In genomic region chr3:124126446-124127017, GRCh38 we compare ENCODE assay signal across 20 cellular contexts.
A peak's percentile ranks its signal among the peaks of the same experiment; 100 is the strongest.
DNase-seq lines count a peak whose midpoint lies in the region; ATAC-seq and TF ChIP-seq lines count a peak whose summit lies in the region.
"Had no signal": no experiment of that assay in that cellular context is flagged by ENCODE, and none has a peak within 500 bp of the region (broad histone marks: within the 10 kb centered on the region; RNA-seq: fewer than 3 reads in every experiment).

No MANE protein-coding gene starts in this region.

- TF ChIP-seq CTCF in SK-N-SH (IDR thresholded peaks at IDR 0.05) (no peak), natural killer cell (IDR thresholded peaks at IDR 0.05) (no peak), lower leg skin (IDR thresholded peaks at IDR 0.05) (no peak), coronary artery (IDR thresholded peaks at IDR 0.05) (no peak)

- H3F3A ChIP-seq in SK-N-SH (replicated peaks; ENCODE audit: insufficient read depth), result no peaks in the 10 kb centered on the region

- H3K36me3 Mint-ChIP-seq in natural killer cell, result no peaks in the 10 kb centered on the region

- no peak overlapping the region for H3K9ac ChIP-seq in SK-N-SH
- H3K9ac ChIP-seq: BLaER1 had no signal

- H3K9me3 ChIP-seq in SK-N-SH, result no peaks in the 10 kb centered on the region
- H3K9me3 ChIP-seq: ascending aorta, BLaER1, tibial nerve had no signal

- no peak overlapping the region for H3K4me2 ChIP-seq in SK-N-SH
- H3K4me2 ChIP-seq: BLaER1 had no signal

- peaks cover 0 to 31% of the 10 kb centered on the region in 2 experiments; a peak in 2 of 4 replicates for H3K4me1 ChIP-seq in SK-N-SH (ENCODE audit: control insufficient read depth in 1 of 2, insufficient read depth in 2 of 2, low read depth in 1 of 2, low read length in 1 of 2)
- H3K4me1 ChIP-seq: tibial nerve had no signal

- H3K4me1 Mint-ChIP-seq in natural killer cell, result no peaks in the 10 kb centered on the region

- no peak for TF ChIP-seq RAD21 in SK-N-SH (IDR thresholded peaks at IDR 0.05; ENCODE audit: low read length)

- no peak for TF ChIP-seq POLR2A in lower leg skin (IDR thresholded peaks at IDR 0.05)

- no peaks in the 10 kb centered on the region for H3K27me3 ChIP-seq in SK-N-SH (ENCODE audit: insufficient read depth)
- H3K27me3 ChIP-seq: ascending aorta, BLaER1, tibial nerve had no signal

- CTCF ChIA-PET in SK-N-SH (lab: Yijun Ruan, JAX), result no interaction called here

- no peaks in the 10 kb centered on the region for H3K36me3 ChIP-seq in SK-N-SH (replicated peaks in 1 of 2; ENCODE audit: control insufficient read depth in 1 of 2, insufficient read depth in 2 of 2, low read length in 1 of 2)
- H3K36me3 ChIP-seq: ascending aorta, BLaER1, cardiac muscle cell, tibial nerve had no signal

- POLR2A ChIA-PET in SK-N-SH (lab: Yijun Ruan, JAX), result no interaction called here

- peak in 1 of 2 experiments; percentile 57; a peak in 1 of 4 replicates for TF ChIP-seq EP300 in SK-N-SH (IDR thresholded peaks at IDR 0.05; ENCODE audit: borderline replicate concordance in 1 of 2, low read depth in 1 of 2, low read length in 1 of 2)

- H2AFZ ChIP-seq in SK-N-SH (ENCODE audit: low read depth), result no peak overlapping the region

- no peaks in the 10 kb centered on the region for H4K20me1 ChIP-seq in SK-N-SH (ENCODE audit: insufficient read depth)
- H4K20me1 ChIP-seq: BLaER1 had no signal

- intact Hi-C loops in natural killer cell (cut with micrococcal nuclease), result no loop called here
- intact Hi-C loops in lower leg skin (cut with DNase I; ENCODE audit: low total_unique reads), result no loop called here

- H3K27ac Mint-ChIP-seq in natural killer cell, result no peak overlapping the region

- no peak overlapping the region for H3K4me3 Mint-ChIP-seq in natural killer cell

- H3K4me3 ChIP-seq in SK-N-SH (ENCODE audit: low read depth in 2 of 2, low read length in 1 of 2) (no peak overlapping the region), lower leg skin (ENCODE audit: low read depth, poor library complexity, severe bottlenecking) (no peak overlapping the region), coronary artery (no peak overlapping the region)
- H3K4me3 ChIP-seq: ascending aorta, BLaER1, cardiac muscle cell, tibial nerve had no signal

- H3K27me3 Mint-ChIP-seq in natural killer cell (ENCODE audit: low read depth in 2 of 2), result peaks cover 14 to 62% of the 10 kb centered on the region in 2 donors

- WGBS in SK-N-SH (ENCODE audit: low lambda C conversion rate), result 73% methylated on average over 1 of the region's 1 CpG
- 86 to 94% methylated on average over 1 of the region's 1 CpG for WGBS in lower leg skin, 2 donors

- peak overlapping the region in 1 of 2 experiments; percentile 68; a peak in 2 of 4 replicates for H3K27ac ChIP-seq in SK-N-SH (ENCODE audit: low read depth in 2 of 2, low read length in 1 of 2)
- no peak overlapping the region for H3K27ac ChIP-seq in coronary artery
- H3K27ac ChIP-seq: ascending aorta, BLaER1, cardiac muscle cell, tibial nerve had no signal

- peak; percentile 80 for DNase-seq in DMS 273 (lab: John Stamatoyannopoulos, UW; ENCODE audit: unreplicated experiment)
- peak; percentile 98 for DNase-seq in NCI-H1694 treated with DMSO at 0.1 percent for 48 hours (lab: John Stamatoyannopoulos, UW)
- peak; percentile 99 for DNase-seq in NCI-H446 treated with DMSO at 0.1 percent for 48 hours (lab: John Stamatoyannopoulos, UW)
- DNase-seq in SK-N-SH, result peak; percentile 30
- no peak for DNase-seq in natural killer cell
- DNase-seq in lower leg skin (ENCODE audit: low spot score in 2 of 2), result no peak
- DNase-seq in coronary artery (ENCODE audit: low spot score), result no peak
- DNase-seq: activated CD4-positive, alpha-beta T cell treated with anti-CD3 and anti-CD28 coated beads, Interleukin-2, amount 50 U/mL, for 48 hours; activated CD4-positive, CD25-positive, alpha-beta regulatory T cell treated with anti-CD3 and anti-CD28 coated beads, Interleukin-2, amount 50 U/mL, for 72 hours; activated T-cell treated with anti-CD3 and anti-CD28 coated beads, Interleukin-2, amount 50 U/mL, for 48 hours; effector CD4-positive, alpha-beta T cell; mesenchymal stem cell; PC-3; stimulated activated CD4-positive, alpha-beta T cell treated with anti-CD3 and anti-CD28 coated beads, Interleukin-4, amount 100 ng/mL, for 1 hour had no signal

- H3K9me3 Mint-ChIP-seq in natural killer cell, result peaks cover 0 to 2% of the 10 kb centered on the region in 2 donors

- H3K79me2 ChIP-seq in SK-N-SH (ENCODE audit: insufficient read depth), result peaks cover 7% of the 10 kb centered on the region; the same call in 1 of the 2 replicates

- no peak for ATAC-seq in natural killer cell
- ATAC-seq in HG03280 (IDR thresholded peaks at IDR 0.05; ENCODE audit: unreplicated experiment), result no peak
- ATAC-seq: left lobe of liver, PC-3 had no signal

- no peaks in the 10 kb centered on the region for H3K9me2 ChIP-seq in SK-N-SH

TF ChIP-seq in SK-N-SH, 30 proteins besides CTCF, POLR2A, EP300 and RAD21:
- TF ChIP-seq RFX5 (IDR thresholded peaks at IDR 0.05; ENCODE audit: low read length) (no peak), TCF12 (IDR thresholded peaks at IDR 0.05) (no peak), ZBTB33 (IDR thresholded peaks at IDR 0.05; ENCODE audit: borderline replicate concordance, low read depth) (no peak), USF1 (IDR thresholded peaks at IDR 0.05; ENCODE audit: borderline replicate concordance, low read depth) (no peak), USF2 (IDR thresholded peaks at IDR 0.05; ENCODE audit: borderline replicate concordance, low read depth, low read length) (no peak), MXI1 (IDR thresholded peaks at IDR 0.05; ENCODE audit: low read depth, low read length) (peak; percentile 76; the same call in 1 of the 2 replicates), RCOR1 (IDR thresholded peaks at IDR 0.05; ENCODE audit: low read length) (peak; percentile 61; the same call in 1 of the 2 replicates), NFIC (IDR thresholded peaks at IDR 0.05; ENCODE audit: borderline replicate concordance) (peak; percentile 38; the same call in 1 of the 2 replicates), SMC3 (IDR thresholded peaks at IDR 0.05; ENCODE audit: low read depth, low read length) (no peak), EZH2phosphoT487 (IDR thresholded peaks at IDR 0.05; ENCODE audit: borderline replicate concordance, low read depth) (no peak), CHD2 (IDR thresholded peaks at IDR 0.05; ENCODE audit: low read length, partially characterized antibody) (peak; percentile 11), FOXJ3 (CRISPR knock-in tag; IDR thresholded peaks at IDR 0.05) (no peak)

Comparison
In these comparisons a context has a peak if more than half of its experiments do, and no peak if none do; other contexts are left out.
1. DNase-seq: peak in DMS 273 (single experiment), NCI-H1694 treated with DMSO at 0.1 percent for 48 hours (single experiment), NCI-H446 treated with DMSO at 0.1 percent for 48 hours (single experiment) and SK-N-SH (single experiment); none in natural killer cell (single experiment), lower leg skin (0 of 2) and coronary artery (single experiment).